33 cellular contexts compared by ENCODE assay signal in genomic region chrX:100596601-100597000, GRCh38. TPM values are rescaled to one million over a fixed set of nuclear protein-coding genes. Genes with fewer than 3 reads are reported as not detected.
"Had no signal": no experiment of that assay in that cellular context is flagged by ENCODE, and none has a peak within 500 bp of the region (broad histone marks: within the 10 kb centered on the region; RNA-seq: fewer than 3 reads in every experiment).

No MANE protein-coding gene starts in this region.

- H3K9me3 Mint-ChIP-seq: dendritic cell treated with granulocyte-macrophage colony-stimulating factor and Interleukin-4, amounts not matched to agents 40 ng/mL and 50 ng/mL, for 4 days; effector memory CD8-positive, alpha-beta T cell; naive B cell had no signal

- H3K4me1 Mint-ChIP-seq: immature natural killer cell had no signal

- H3K27me3 ChIP-seq: colonic mucosa, esophagus squamous epithelium had no signal

- H3K27ac ChIP-seq: colonic mucosa, epithelial cell of prostate, esophagus squamous epithelium, gastrocnemius medialis, heart right ventricle, left ventricle myocardium inferior, lower lobe of right lung had no signal

- H3K27ac Mint-ChIP-seq: dendritic cell treated with granulocyte-macrophage colony-stimulating factor and Interleukin-4, amounts not matched to agents 40 ng/mL and 50 ng/mL, for 4 days; effector memory CD8-positive, alpha-beta T cell; endodermal cell; immature natural killer cell; mesothelial cell of epicardium; naive B cell had no signal

- H3K4me3 ChIP-seq: colonic mucosa, esophagus squamous epithelium, gastrocnemius medialis, heart right ventricle, left ventricle myocardium inferior, lower lobe of right lung, mucosa of descending colon had no signal

- ATAC-seq: effector memory CD8-positive, alpha-beta T cell; esophagus mucosa; gastrocnemius medialis; heart right ventricle; left colon; left lobe of liver; lower lobe of right lung; mucosa of descending colon had no signal

- DNase-seq: colonic mucosa; cortex of kidney; effector CD8-positive, alpha-beta T cell; effector memory CD8-positive, alpha-beta T cell; endodermal cell; erythroblast; esophagus squamous epithelium; foreskin fibroblast; foreskin melanocyte; gastrocnemius medialis; glutamatergic neuron; head of caudate nucleus; heart right ventricle; hippocampal formation; immature natural killer cell; islet precursor cell; kidney; kidney glomerular epithelial cell; left colon; left ventricle myocardium inferior; lower lobe of right lung; mesenchymal stem cell; mucosa of descending colon; naive B cell had no signal

- H3K4me1 ChIP-seq: colonic mucosa, gastrocnemius medialis, heart right ventricle, lower lobe of right lung had no signal

- H3K4me3 Mint-ChIP-seq: dendritic cell treated with granulocyte-macrophage colony-stimulating factor and Interleukin-4, amounts not matched to agents 40 ng/mL and 50 ng/mL, for 4 days; effector memory CD8-positive, alpha-beta T cell; endodermal cell; immature natural killer cell; mesothelial cell of epicardium; naive B cell had no signal

- H3K36me3 ChIP-seq: colonic mucosa, esophagus squamous epithelium, gastrocnemius medialis, heart right ventricle, left ventricle myocardium inferior, lower lobe of right lung had no signal

- H3K9me3 ChIP-seq: colonic mucosa, esophagus squamous epithelium, gastrocnemius medialis, heart right ventricle, left ventricle myocardium inferior, lower lobe of right lung, mucosa of descending colon had no signal

- H3K36me3 Mint-ChIP-seq: immature natural killer cell, mesothelial cell of epicardium, naive B cell had no signal

RNA-seq across cellular contexts. Expression of gene TNMD, which starts 11.9 kb away (rescaled TPM):
- total RNA-seq: dermis microvascular lymphatic vessel endothelial cell, esophagus mucosa, esophagus squamous epithelium, glomerular endothelial cell, left lobe of liver, lower lobe of right lung, lung microvascular endothelial cell, myocyte had no signal
- polyA plus RNA-seq: immature natural killer cell had no signal

RNA-seq across cellular contexts. Expression of gene SRPX2, which starts 47.4 kb away (rescaled TPM):
- polyA plus RNA-seq: immature natural killer cell had no signal
